ENCODE assay signal across 31 cellular contexts in the genomic region with DNA sequence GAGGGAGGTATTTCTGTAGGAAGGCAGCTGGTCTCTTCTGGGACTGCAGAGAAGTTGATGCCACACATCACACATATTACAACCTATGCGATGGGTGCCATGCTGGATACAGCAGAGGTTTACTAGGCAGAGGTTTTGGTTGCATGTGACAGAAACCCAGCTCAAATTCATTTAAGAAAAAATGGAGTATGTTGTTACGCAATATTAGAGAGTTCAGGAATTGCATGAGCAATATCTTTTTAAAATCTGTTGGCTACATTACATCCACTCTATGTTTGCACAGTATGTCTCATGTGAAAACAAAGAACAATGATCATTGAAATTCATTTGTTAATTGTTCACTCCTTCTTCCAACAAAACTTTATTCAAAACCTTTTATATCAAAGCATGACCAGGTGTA.
"Had no signal": no experiment of that assay in that cellular context is flagged by ENCODE, and none has a peak within 500 bp of the region (broad histone marks: within the 10 kb centered on the region; RNA-seq: fewer than 3 reads in every experiment).

No MANE protein-coding gene starts in this region.

- H3K9me3 ChIP-seq: adrenal gland, colonic mucosa had no signal

- DNase-seq: activated B cell treated with CpG ODN at 0.5 μM for 24 hours; activated CD4-positive, alpha-beta T cell treated with anti-CD3 and anti-CD28 coated beads for 48 hours; activated CD4-positive, alpha-beta T cell treated with anti-CD3 and anti-CD28 coated beads, Interleukin-2, amount 50 U/mL, for 1 hour; activated CD4-positive, alpha-beta T cell treated with anti-CD3 and anti-CD28 coated beads, Interleukin-2, amount 50 U/mL, for 48 hours; activated CD8-positive, alpha-beta memory T cell treated with anti-CD3 and anti-CD28 coated beads for 24 hours; activated CD8-positive, alpha-beta T cell treated with anti-CD3 and anti-CD28 coated beads for 36 hours; activated effector memory CD4-positive, alpha-beta T cell treated with anti-CD3 and anti-CD28 coated beads, Interleukin-2, amount 50 U/mL, for 16 hours; activated naive CD4-positive, alpha-beta T cell treated with anti-CD3 and anti-CD28 coated beads for 36 hours; activated naive CD8-positive, alpha-beta T cell treated with anti-CD3 and anti-CD28 coated beads for 36 hours; activated naive CD8-positive, alpha-beta T cell treated with anti-CD3 and anti-CD28 coated beads, Interleukin-2, amount 50 U/mL, for 24 hours; activated T-cell treated with anti-CD3 and anti-CD28 coated beads, Interleukin-2, amount 50 U/mL, for 4 hours; adrenal gland; amygdala; aorta; body of pancreas; central memory CD4-positive, alpha-beta T cell; cerebellar nuclear complex; colonic mucosa; dorsolateral prefrontal cortex; effector memory CD4-positive, alpha-beta T cell; endodermal cell; erythroblast; esophagus squamous epithelium; head of caudate nucleus; hippocampal formation; T-helper 17 cell; T1000; WERI-Rb-1 had no signal

- H3K27ac ChIP-seq: adrenal gland, body of pancreas, cardiac muscle cell, colonic mucosa, dorsolateral prefrontal cortex, esophagus squamous epithelium, WERI-Rb-1 had no signal

- H3K36me3 ChIP-seq: adrenal gland, cardiac muscle cell, colonic mucosa, esophagus squamous epithelium, WERI-Rb-1 had no signal

- ATAC-seq: activated CD4-positive, CD25-positive, alpha-beta regulatory T cell treated with anti-CD3 and anti-CD28 coated beads, Interleukin-2, amount 50 U/mL, for 24 hours; activated CD8-positive, alpha-beta T cell treated with anti-CD3 and anti-CD28 coated beads for 36 hours; activated naive CD8-positive, alpha-beta T cell treated with anti-CD3 and anti-CD28 coated beads, Interleukin-2, amount 50 U/mL, for 24 hours; activated T-cell treated with anti-CD3 and anti-CD28 coated beads, Interleukin-2, amount 50 U/mL, for 4 hours; body of pancreas; T-helper 17 cell had no signal

- FAIRE-seq: frontal cortex had no signal

- H3K27me3 ChIP-seq: adrenal gland, body of pancreas, cardiac muscle cell, colonic mucosa, esophagus squamous epithelium had no signal

- H3K4me1 ChIP-seq: adrenal gland, colonic mucosa, esophagus squamous epithelium had no signal

- H3K4me3 ChIP-seq: adrenal gland, body of pancreas, cardiac muscle cell, colonic mucosa, dorsolateral prefrontal cortex, esophagus squamous epithelium had no signal
